Comparison of ENCODE assay signal across 25 cellular contexts in the genomic region with DNA sequence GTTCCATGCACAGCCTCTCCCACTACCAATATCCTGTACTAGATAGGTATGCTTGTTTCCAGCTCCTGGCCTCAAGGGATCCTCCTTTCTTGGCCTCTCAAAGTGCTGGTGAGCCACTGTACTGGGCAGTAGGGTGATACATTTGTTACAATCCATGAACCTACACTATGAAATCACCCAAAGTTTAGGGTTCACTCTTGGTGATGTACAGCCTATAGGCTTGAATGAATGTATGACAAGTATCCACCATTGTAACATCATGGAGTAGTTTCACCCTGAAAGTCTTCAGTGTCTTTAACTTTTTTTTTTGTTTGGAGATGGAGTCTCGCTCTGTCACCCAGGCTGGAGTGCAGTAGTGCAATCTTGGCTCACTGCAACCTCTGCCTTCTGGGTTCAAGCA. TPM values are rescaled to one million over a fixed set of nuclear protein-coding genes. Genes with fewer than 3 reads are reported as not detected.
DNase-seq lines count a peak whose midpoint lies in the region; ATAC-seq, FAIRE-seq and TF ChIP-seq lines count a peak whose summit lies in the region.
"Had no signal": no experiment of that assay in that cellular context is flagged by ENCODE, and none has a peak within 500 bp of the region (broad histone marks: within the 10 kb centered on the region; RNA-seq: fewer than 3 reads in every experiment).

No MANE protein-coding gene starts in this region.

- no peaks in the 10 kb centered on the region for H3K9me3 ChIP-seq in GM23248 (ENCODE audit: low read depth)
- no peaks in the 10 kb centered on the region for H3K9me3 ChIP-seq in body of pancreas
- no peaks in the 10 kb centered on the region for H3K9me3 ChIP-seq in keratinocyte (ENCODE audit: control insufficient read depth, low read depth, low read length)
- H3K9me3 ChIP-seq in stomach smooth muscle (ENCODE audit: control insufficient read depth in 2 of 2, low read length in 2 of 2), result no peaks in the 10 kb centered on the region
- H3K9me3 ChIP-seq: ovary, SJSA1 had no signal

- H3K4me2 ChIP-seq in GM23248 (ENCODE audit: unreplicated experiment), result no peak overlapping the region
- peak overlapping the region; percentile 20 for H3K4me2 ChIP-seq in keratinocyte (ENCODE audit: control insufficient read depth, extremely low read depth, insufficient read depth, low read depth, low read length)

- TF ChIP-seq CTCF in body of pancreas (IDR thresholded peaks at IDR 0.05) (no peak), keratinocyte (optimal IDR thresholded peaks at IDR 0.05 in 1 of 3, IDR thresholded peaks at IDR 0.05 in 1 of 3, conservative IDR thresholded peaks at IDR 0.05 in 1 of 3; ENCODE audit: extremely low read depth in 1 of 3, insufficient read depth in 2 of 3, low read length in 3 of 3) (no peak)

- H3K4me1 ChIP-seq in GM23248 (ENCODE audit: insufficient read depth) (peaks cover 9% of the 10 kb centered on the region; the same call in 1 of the 2 replicates), body of pancreas (peaks cover 29% of the 10 kb centered on the region), keratinocyte (ENCODE audit: control insufficient read depth, extremely low read depth, insufficient read depth, low read length) (peaks cover 6% of the 10 kb centered on the region), stomach smooth muscle (ENCODE audit: control insufficient read depth, insufficient read depth, low read length) (peaks cover 3% of the 10 kb centered on the region)
- H3K4me1 ChIP-seq: SJSA1 had no signal

- 100% methylated on average over 1 of the region's 1 CpG for WGBS in GM23248 (ENCODE audit: low coverage in 1 of 2, low lambda C conversion rate in 2 of 2, missing lambda C conversion rate in 2 of 2), 2 experiments
- WGBS in body of pancreas, 2 donors, result 100% methylated on average over 1 of the region's 1 CpG

- no peak for FAIRE-seq in keratinocyte (lab: Jason Lieb, UNC)
- FAIRE-seq: GM12891 had no signal

- no peaks in the 10 kb centered on the region for H3F3A ChIP-seq in GM23248 (ENCODE audit: insufficient read depth)

- no peaks in the 10 kb centered on the region for H3K36me3 Mint-ChIP-seq in effector memory CD8-positive, alpha-beta T cell (ENCODE audit: insufficient read depth)
- H3K36me3 Mint-ChIP-seq: stimulated activated effector memory CD8-positive, alpha-beta T cell treated with anti-CD3 and anti-CD28 coated beads, Interleukin-12 subunit alpha, Interleukin-12 subunit beta, amount 100 ng/mL, for 72 hours had no signal

- H3K27ac Mint-ChIP-seq in effector memory CD8-positive, alpha-beta T cell, result peak overlapping the region in 1 of 2 donors; percentile 8
- H3K27ac Mint-ChIP-seq: immature natural killer cell; stimulated activated effector memory CD8-positive, alpha-beta T cell treated with anti-CD3 and anti-CD28 coated beads, Interleukin-12 subunit alpha, Interleukin-12 subunit beta, amount 100 ng/mL, for 72 hours; T-helper 17 cell had no signal

- H3K27me3 ChIP-seq in GM23248 (replicated peaks; ENCODE audit: insufficient read depth), result no peaks in the 10 kb centered on the region
- H3K27me3 ChIP-seq in body of pancreas, result no peaks in the 10 kb centered on the region
- H3K27me3 ChIP-seq in keratinocyte (ENCODE audit: control insufficient read depth, extremely low read depth, insufficient read depth, low read length), result peaks cover 5% of the 10 kb centered on the region
- H3K27me3 ChIP-seq in stomach smooth muscle (ENCODE audit: control insufficient read depth in 1 of 2, insufficient read depth in 2 of 2, low read length in 2 of 2), result no peaks in the 10 kb centered on the region
- H3K27me3 ChIP-seq: ovary, SJSA1 had no signal

- ATAC-seq in body of pancreas, result no peak
- no peak for ATAC-seq in effector memory CD8-positive, alpha-beta T cell (replicated peaks)
- ATAC-seq: Panc1; stimulated activated effector memory CD8-positive, alpha-beta T cell treated with anti-CD3 and anti-CD28 coated beads, Interleukin-12 subunit alpha, Interleukin-12 subunit beta, amount 100 ng/mL, for 72 hours; T-helper 17 cell had no signal

- DNase-seq in GM23248, result no peak
- no peak for DNase-seq in body of pancreas
- no peak for DNase-seq in keratinocyte (ENCODE audit: low read depth, low spot score)
- no peak for DNase-seq in Ammon's horn (ENCODE audit: low spot score)
- no peak for DNase-seq in EL
- DNase-seq in effector memory CD8-positive, alpha-beta T cell, result no peak
- no peak for DNase-seq in NCI-H510A (lab: John Stamatoyannopoulos, UW)
- DNase-seq: activated naive CD4-positive, alpha-beta T cell; anterior cingulate cortex; DMS79; effector CD8-positive, alpha-beta T cell; immature natural killer cell; Kasumi-1; NCI-H1092; NCI-H2029; NCI-H446 treated with DMSO at 0.1 percent for 48 hours; NK-92 treated with Interleukin-12 subunit alpha and Interleukin-12 subunit beta, amount 100 ng/mL, for 24 hours; T-helper 17 cell had no signal

- in situ Hi-C loops in GM23248 (cut with MboI), result no loop called here

- H2AFZ ChIP-seq in GM23248 (peak overlapping the region; percentile 51), keratinocyte (ENCODE audit: control insufficient read depth, low read length) (no peak overlapping the region)

- no peak overlapping the region for H3K4me3 ChIP-seq in GM23248
- H3K4me3 ChIP-seq in body of pancreas, result no peak overlapping the region
- no peak overlapping the region for H3K4me3 ChIP-seq in keratinocyte (ENCODE audit: control insufficient read depth in 2 of 3, extremely low read depth in 1 of 3, insufficient read depth in 2 of 3, low read depth in 1 of 3, low read length in 3 of 3)
- H3K4me3 ChIP-seq in stomach smooth muscle (ENCODE audit: low read length in 2 of 2), result no peak overlapping the region
- H3K4me3 ChIP-seq: ovary, SJSA1 had no signal

- H3K27ac ChIP-seq in GM23248, result no peak overlapping the region; the same call in 1 of the 2 replicates
- H3K27ac ChIP-seq in body of pancreas, result peak overlapping the region in 3 of 4 donors; percentile 32 to 57 (median 51)
- H3K27ac ChIP-seq in keratinocyte (ENCODE audit: control insufficient read depth, insufficient read depth, low read length), result no peak overlapping the region
- peak overlapping the region; percentile 41 for H3K27ac ChIP-seq in stomach smooth muscle (ENCODE audit: low read length)
- H3K27ac ChIP-seq: SJSA1, VCaP had no signal

- H3K9me3 Mint-ChIP-seq in effector memory CD8-positive, alpha-beta T cell, result no peaks in the 10 kb centered on the region
- H3K9me3 Mint-ChIP-seq: immature natural killer cell; stimulated activated effector memory CD8-positive, alpha-beta T cell treated with anti-CD3 and anti-CD28 coated beads, Interleukin-12 subunit alpha, Interleukin-12 subunit beta, amount 100 ng/mL, for 72 hours had no signal

- no peaks in the 10 kb centered on the region for H3K9me1 ChIP-seq in keratinocyte (ENCODE audit: control insufficient read depth, extremely low read depth, insufficient read depth, low read length)

- dilution Hi-C loops in keratinocyte (cut with MboI; ENCODE audit: extremely low pct_ligation_motif_present, low sequenced_read_pairs), result no loop called here

- no peaks in the 10 kb centered on the region for H3K27me3 Mint-ChIP-seq in effector memory CD8-positive, alpha-beta T cell
- H3K27me3 Mint-ChIP-seq: T-helper 17 cell had no signal

- no peaks in the 10 kb centered on the region for H3K9me2 ChIP-seq in GM23248 (ENCODE audit: insufficient read depth)

- H3K9ac ChIP-seq in GM23248, result no peak overlapping the region
- H3K9ac ChIP-seq in keratinocyte (ENCODE audit: control insufficient read depth, extremely low read depth, insufficient read depth, low read length), result no peak overlapping the region
- H3K9ac ChIP-seq in stomach smooth muscle (ENCODE audit: low read length in 2 of 2), result peak overlapping the region in 1 of 2 donors; percentile 36

- H3K36me3 ChIP-seq in GM23248 (ENCODE audit: low read depth) (no peaks in the 10 kb centered on the region), body of pancreas (replicated peaks in 1 of 2; ENCODE audit: insufficient read depth in 1 of 2, low read depth in 2 of 2) (no peaks in the 10 kb centered on the region), keratinocyte (ENCODE audit: control insufficient read depth in 2 of 2, extremely low read depth in 1 of 2, insufficient read depth in 2 of 2, low read length in 2 of 2) (no peaks in the 10 kb centered on the region), stomach smooth muscle (ENCODE audit: control insufficient read depth in 2 of 2, insufficient read depth in 2 of 2, low read length in 2 of 2) (no peaks in the 10 kb centered on the region)
- H3K36me3 ChIP-seq: ovary, SJSA1 had no signal

- no peak overlapping the region for H3K4me3 Mint-ChIP-seq in effector memory CD8-positive, alpha-beta T cell
- H3K4me3 Mint-ChIP-seq: immature natural killer cell; stimulated activated effector memory CD8-positive, alpha-beta T cell treated with anti-CD3 and anti-CD28 coated beads, Interleukin-12 subunit alpha, Interleukin-12 subunit beta, amount 100 ng/mL, for 72 hours; T-helper 17 cell had no signal

- no peaks in the 10 kb centered on the region for H4K20me1 ChIP-seq in GM23248 (ENCODE audit: insufficient read depth)
- H4K20me1 ChIP-seq in keratinocyte (ENCODE audit: control insufficient read depth, extremely low read depth, insufficient read depth, low read length), result no peaks in the 10 kb centered on the region

- H3K79me2 ChIP-seq in GM23248 (ENCODE audit: insufficient read depth) (no peaks in the 10 kb centered on the region), keratinocyte (ENCODE audit: control insufficient read depth, insufficient read depth, low read length) (no peaks in the 10 kb centered on the region)

- no peak for TF ChIP-seq POLR2A in body of pancreas (IDR thresholded peaks at IDR 0.05)

- intact Hi-C loops in body of pancreas (cut with DNase I), result no loop called here

- H3K4me1 Mint-ChIP-seq in effector memory CD8-positive, alpha-beta T cell (ENCODE audit: low read depth in 2 of 2), result no peaks in the 10 kb centered on the region
- H3K4me1 Mint-ChIP-seq: immature natural killer cell had no signal

RNA-seq across cellular contexts. Expression of a gene that starts 31.8 kb away (rescaled TPM):
- total RNA-seq in GM23248 (2014; rRNA removed; shearing (Covaris generic)), result 127 and 135 TPM in 2 replicates
- polyA plus RNA-seq in GM23248 (2016; fragmentation: Nextera tagmentation; extraction: Ambion mirVana) (123 and 130 TPM in 2 replicates), keratinocyte (13.9 to 24.8 TPM (median 22.2 TPM) in 3 replicates)
- total RNA-seq in body of pancreas, result 10 to 100 TPM; 65.6 to 76.5 TPM
- polyA plus RNA-seq in keratinocyte (2011; ENCODE audit: low read depth), result 13.4 TPM
- 26.8 and 39.1 TPM in 2 replicates for polyA plus RNA-seq in keratinocyte (2011; cell fraction: cytosol; rRNA removed)
- polyA plus RNA-seq in keratinocyte (2011; cell fraction: nucleus; rRNA removed), result 30.6 and 44.1 TPM in 2 replicates
- polyA plus RNA-seq in keratinocyte (2012; ENCODE audit: low replicate concordance), result 15.5 and 38.7 TPM in 2 replicates
- polyA minus RNA-seq in keratinocyte, result 50.2 to 63.3 TPM (median 53.9 TPM) in 3 replicates
- polyA minus RNA-seq in keratinocyte (2011; cell fraction: cytosol; rRNA and poly(A)+ RNA removed), result 34.1 TPM
- 32.4 and 33.1 TPM in 2 replicates for polyA minus RNA-seq in keratinocyte (2011; cell fraction: nucleus; rRNA and poly(A)+ RNA removed)

RNA-seq across cellular contexts. Expression of a gene that starts 42.5 kb away (rescaled TPM):
- total RNA-seq in GM23248 (2014; rRNA removed; shearing (Covaris generic)), result 4.9 and 19.1 TPM in 2 replicates
- polyA plus RNA-seq in GM23248 (2016; fragmentation: Nextera tagmentation; extraction: Ambion mirVana) (24.9 and 25.1 TPM in 2 replicates), keratinocyte (22.1 to 23.8 TPM (median 22.1 TPM) in 3 replicates)
- 10 to 100 TPM; 10.4 to 19.1 TPM for total RNA-seq in body of pancreas
- 6.3 TPM for polyA plus RNA-seq in keratinocyte (2011; ENCODE audit: low read depth)
- polyA plus RNA-seq in keratinocyte (2011; cell fraction: cytosol; rRNA removed), result 10.5 and 18.7 TPM in 2 replicates
- polyA plus RNA-seq in keratinocyte (2011; cell fraction: nucleus; rRNA removed), result 29.4 and 31.4 TPM in 2 replicates
- 15.8 and 26.6 TPM in 2 replicates for polyA plus RNA-seq in keratinocyte (2012; ENCODE audit: low replicate concordance)
- polyA minus RNA-seq in keratinocyte, result 7.2 to 17.4 TPM (median 8.1 TPM) in 3 replicates
- polyA minus RNA-seq in keratinocyte (2011; cell fraction: cytosol; rRNA and poly(A)+ RNA removed), result 16.7 TPM
- polyA minus RNA-seq in keratinocyte (2011; cell fraction: nucleus; rRNA and poly(A)+ RNA removed), result 4.9 and 7.0 TPM in 2 replicates

RNA-seq across cellular contexts. Expression of a gene that starts 53.2 kb away (rescaled TPM):
- 5,290 and 7,830 TPM in 2 replicates for total RNA-seq in GM23248 (2014; rRNA removed; shearing (Covaris generic))
- polyA plus RNA-seq in GM23248 (2016; fragmentation: Nextera tagmentation; extraction: Ambion mirVana) (6,727 and 6,984 TPM in 2 replicates), keratinocyte (1,629 to 5,918 TPM (median 2,086 TPM) in 3 replicates)
- total RNA-seq in body of pancreas, result 100 to 1,000 TPM in 1 of 2 donors, 10 to 100 TPM in 1; 90.3 to 325 TPM
- polyA plus RNA-seq in keratinocyte (2011; ENCODE audit: low read depth), result 32.5 TPM
- 1,190 and 2,669 TPM in 2 replicates for polyA plus RNA-seq in keratinocyte (2011; cell fraction: cytosol; rRNA removed)
- 846 and 991 TPM in 2 replicates for polyA plus RNA-seq in keratinocyte (2011; cell fraction: nucleus; rRNA removed)
- polyA plus RNA-seq in keratinocyte (2012; ENCODE audit: low replicate concordance), result 158 and 3,159 TPM in 2 replicates
- polyA minus RNA-seq in keratinocyte, result 1,852 to 4,357 TPM (median 3,828 TPM) in 3 replicates
- polyA minus RNA-seq in keratinocyte (2011; cell fraction: cytosol; rRNA and poly(A)+ RNA removed), result 1,483 TPM
- polyA minus RNA-seq in keratinocyte (2011; cell fraction: nucleus; rRNA and poly(A)+ RNA removed), result 326 and 338 TPM in 2 replicates

Comparison
In these comparisons a context has a peak if more than half of its experiments do, and no peak if none do; other contexts are left out.
1. H3K27ac ChIP-seq: peak in body of pancreas (3 of 4) and stomach smooth muscle (single experiment); none in GM23248 (single experiment) and keratinocyte (single experiment).
2. RNA of a gene that starts 53.2 kb away (total RNA-seq): 5,290 to 7,830 TPM in GM23248; 90.3 to 325 TPM in body of pancreas; every median in the first group is over 10 times any median in the second.